20 cellular contexts compared by ENCODE assay signal in the genomic region with DNA sequence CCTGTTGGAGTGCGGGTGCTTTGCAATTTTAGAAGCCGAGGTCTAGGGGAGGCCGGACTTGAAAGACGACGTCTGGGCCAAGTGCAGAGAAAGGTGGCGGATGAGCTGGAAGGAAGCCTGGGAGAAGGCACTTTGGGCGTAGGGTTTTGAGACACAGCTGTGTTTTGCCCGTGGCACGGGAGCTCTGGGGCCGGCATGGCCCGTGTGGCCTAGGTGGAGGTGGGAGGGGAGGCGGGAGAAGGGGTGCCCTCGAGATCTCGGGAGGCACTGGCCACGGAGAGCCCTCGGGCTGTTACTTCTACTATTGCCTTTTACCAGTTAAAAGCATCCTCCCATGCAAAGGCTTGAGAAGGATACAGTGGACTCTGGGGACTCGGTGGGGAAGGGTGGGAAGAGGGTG.
DNase-seq lines count a peak whose midpoint lies in the region; ATAC-seq, FAIRE-seq and TF ChIP-seq lines count a peak whose summit lies in the region.
"Had no signal": no experiment of that assay in that cellular context is flagged by ENCODE, and none has a peak within 500 bp of the region (broad histone marks: within the 10 kb centered on the region; RNA-seq: fewer than 3 reads in every experiment).

No MANE protein-coding gene starts in this region.

- TF ChIP-seq EP300 in sigmoid colon (IDR thresholded peaks at IDR 0.05) = no peak
- TF ChIP-seq EP300 in HepG2 (IDR thresholded peaks at IDR 0.05; ENCODE audit: low read depth in 2 of 2, low read length in 2 of 2) = no peak
- TF ChIP-seq EP300 in HepG2 (CRISPR knock-in tag; IDR thresholded peaks at IDR 0.05; ENCODE audit: borderline replicate concordance) = no peak

- H3K4me1 ChIP-seq in GM23338 (ENCODE audit: insufficient read depth) (peaks cover 12% of the 10 kb centered on the region), SJCRH30 (peaks cover 8% of the 10 kb centered on the region), mesenchymal stem cell (ENCODE audit: control insufficient read depth, insufficient read depth, low read depth, low read length) (peaks cover 14% of the 10 kb centered on the region), sigmoid colon (peaks cover 0 to 10% (median 3%) of the 10 kb centered on the region in 4 donors), HepG2 (ENCODE audit: insufficient read depth, low read length) (no peaks in the 10 kb centered on the region)
- H3K4me1 ChIP-seq: right lobe of liver, upper lobe of right lung had no signal

- H4K91ac ChIP-seq in mesenchymal stem cell (ENCODE audit: low read length) = no peak overlapping the region

- H3K14ac ChIP-seq in mesenchymal stem cell (ENCODE audit: low read length in 2 of 2) = no peak overlapping the region

- H3K27me3 Mint-ChIP-seq in GM23338 (ENCODE audit: insufficient read depth, low read depth, poor library complexity) = peaks cover 14% of the 10 kb centered on the region

- no peak overlapping the region for H2BK15ac ChIP-seq in mesenchymal stem cell (ENCODE audit: low read depth, poor library complexity, severe bottlenecking)

- peak overlapping the region; percentile 14 for H2AK5ac ChIP-seq in mesenchymal stem cell (ENCODE audit: low read length, severe bottlenecking)

- H3K4me3 ChIP-seq in GM23338 (no peak overlapping the region), SJCRH30 (peak overlapping the region; percentile 57), mesenchymal stem cell (ENCODE audit: insufficient read depth in 1 of 2, low read depth in 1 of 2, low read length in 2 of 2) (no peak overlapping the region), sigmoid colon (no peak overlapping the region), HepG2 (replicated peaks in 1 of 3; ENCODE audit: insufficient read depth in 1 of 3, low read depth in 2 of 3, low read length in 3 of 3) (no peak overlapping the region)
- H3K4me3 ChIP-seq: right lobe of liver had no signal

- CTCF ChIA-PET in HepG2 (lab: Yijun Ruan, JAX; ENCODE audit: low intra/inter-chr PET ratio, low total read pairs) = no interaction called here

- no peaks in the 10 kb centered on the region for H3F3A ChIP-seq in GM23338 (replicated peaks; ENCODE audit: low read depth)

- H3K9me2 ChIP-seq in GM23338 (ENCODE audit: insufficient read depth) = no peaks in the 10 kb centered on the region

- DNase-seq in GM23338 (ENCODE audit: low spot score) (no peak), SJCRH30 (no peak), mesenchymal stem cell (no peak), sigmoid colon (peak; percentile 33), HepG2 (ENCODE audit: low spot score) (no peak), HTR-8/SVneo (ENCODE audit: insufficient read length, low spot score) (no peak)
- no peak for DNase-seq in stimulated activated CD4-positive, alpha-beta T cell treated with anti-CD3 and anti-CD28 coated beads, Interleukin-4, amount 100 ng/mL, for 1 hour
- DNase-seq: activated CD4-positive, alpha-beta T cell treated with anti-CD3 and anti-CD28 coated beads, Interleukin-2, amount 50 U/mL, for 4 hours; AML-193; cerebellar nuclear complex; effector memory CD4-positive, alpha-beta T cell; Kasumi-1; NCI-H1092; NCI-H510A treated with DMSO at 0.1 percent for 48 hours; right lobe of liver; upper lobe of right lung had no signal

- H4K20me1 ChIP-seq in GM23338 (replicated peaks; ENCODE audit: insufficient read depth) (no peaks in the 10 kb centered on the region), HepG2 (ENCODE audit: insufficient read depth, low read length) (no peaks in the 10 kb centered on the region)

- peaks cover 7% of the 10 kb centered on the region for H3K79me1 ChIP-seq in mesenchymal stem cell (replicated peaks; ENCODE audit: low read length, poor library complexity, severe bottlenecking)

- H3K27me3 ChIP-seq in GM23338 (ENCODE audit: insufficient read depth) (no peaks in the 10 kb centered on the region), SJCRH30 (no peaks in the 10 kb centered on the region), mesenchymal stem cell (ENCODE audit: control insufficient read depth in 1 of 2, insufficient read depth in 1 of 2, low read length in 2 of 2) (peaks cover 0 to 25% of the 10 kb centered on the region in 2 experiments), sigmoid colon (peaks cover 0 to 30% (median 8%) of the 10 kb centered on the region in 3 donors), HepG2 (ENCODE audit: control insufficient read depth in 1 of 2, insufficient read depth in 2 of 2, low read length in 2 of 2) (peaks cover 14 to 63% of the 10 kb centered on the region in 2 experiments)
- H3K27me3 ChIP-seq: right lobe of liver had no signal

- peak overlapping the region in 1 of 2 experiments; percentile 48 for H2BK12ac ChIP-seq in mesenchymal stem cell (ENCODE audit: low read length in 2 of 2)

- peaks cover 33% of the 10 kb centered on the region for H3K36me3 Mint-ChIP-seq in GM23338 (ENCODE audit: low read depth)
- H3K36me3 Mint-ChIP-seq: memory B cell had no signal

- H3K9me3 ChIP-seq in SJCRH30 (replicated peaks) = no peaks in the 10 kb centered on the region
- no peaks in the 10 kb centered on the region for H3K9me3 ChIP-seq in mesenchymal stem cell (ENCODE audit: control insufficient read depth, low read length)
- H3K9me3 ChIP-seq in sigmoid colon = no peaks in the 10 kb centered on the region
- no peaks in the 10 kb centered on the region for H3K9me3 ChIP-seq in HepG2 (ENCODE audit: low read length)
- H3K9me3 ChIP-seq: neutrophil, right lobe of liver, upper lobe of right lung had no signal

- no peak for TF ChIP-seq RAD21 in HepG2 (CRISPR knock-in tag; IDR thresholded peaks at IDR 0.05)

- no peak overlapping the region for H3K18ac ChIP-seq in mesenchymal stem cell (ENCODE audit: low read depth in 1 of 2, low read length in 2 of 2)

- H3K27ac Mint-ChIP-seq in GM23338 = no peak overlapping the region
- H3K27ac Mint-ChIP-seq: memory B cell; stimulated activated naive CD8-positive, alpha-beta T cell treated with anti-CD3 and anti-CD28 coated beads, Interleukin-15, Interleukin-2, amounts not matched to agents 100 ng/mL and 50 ng/mL, for 24 hours had no signal

- no peaks in the 10 kb centered on the region for H3K79me2 ChIP-seq in GM23338 (replicated peaks; ENCODE audit: insufficient read depth)
- no peaks in the 10 kb centered on the region for H3K79me2 ChIP-seq in HepG2 (ENCODE audit: insufficient read depth, low read length)

- POLR2A ChIA-PET in HepG2 (lab: Yijun Ruan, JAX) = no interaction called here

- no peak overlapping the region for H3K4me2 ChIP-seq in GM23338
- H3K4me2 ChIP-seq in mesenchymal stem cell (ENCODE audit: low read length, poor library complexity, severe bottlenecking) = no peak overlapping the region
- H3K4me2 ChIP-seq in HepG2 (ENCODE audit: low read depth, low read length) = no peak overlapping the region

- intact Hi-C loops in sigmoid colon (cut with DNase I) = no loop called here
- intact Hi-C loops in HepG2 (cut with micrococcal nuclease; ENCODE audit: unreplicated experiment) = no loop called here

- H3K9ac ChIP-seq in mesenchymal stem cell (ENCODE audit: low read length) (no peak overlapping the region), HepG2 (ENCODE audit: insufficient read depth, low read depth, low read length) (no peak overlapping the region)

- peak overlapping the region in 1 of 2 experiments; percentile 29 for H3K4ac ChIP-seq in mesenchymal stem cell (ENCODE audit: low read depth in 1 of 2, low read length in 2 of 2)

- no peak overlapping the region for H2BK5ac ChIP-seq in mesenchymal stem cell (ENCODE audit: low read depth, low read length, poor library complexity, severe bottlenecking)

- H3K36me3 ChIP-seq in GM23338 (ENCODE audit: insufficient read depth) (no peaks in the 10 kb centered on the region), SJCRH30 (no peaks in the 10 kb centered on the region), mesenchymal stem cell (ENCODE audit: control insufficient read depth in 1 of 2, insufficient read depth in 2 of 2, low read depth in 1 of 2, low read length in 2 of 2) (peaks cover 0 to 8% of the 10 kb centered on the region in 2 experiments), sigmoid colon (no peaks in the 10 kb centered on the region), HepG2 (replicated peaks in 1 of 2; ENCODE audit: control insufficient read depth in 1 of 2, insufficient read depth in 2 of 2, low read length in 2 of 2) (no peaks in the 10 kb centered on the region)
- H3K36me3 ChIP-seq: neutrophil, right lobe of liver, upper lobe of right lung had no signal

- WGBS in mesenchymal stem cell = 84% methylated on average over 9 of the region's 17 CpGs
- WGBS in sigmoid colon, 2 donors = 76 to 85% methylated on average over 17 of the region's 17 CpGs
- WGBS in HepG2 (ENCODE audit: low lambda C conversion rate) = 43% methylated on average over 17 of the region's 17 CpGs

- BruUV-seq in HepG2 (replicated peaks; lab: Mats Ljungman, UMichigan) = no TSS peak

- TF ChIP-seq POLR2A in sigmoid colon (IDR thresholded peaks at IDR 0.05) (no peak), HepG2 (IDR thresholded peaks at IDR 0.05; ENCODE audit: insufficient read depth in 1 of 2, low read depth in 2 of 2, low read length in 2 of 2) (no peak)

- in situ Hi-C loops in HepG2 (cut with HindIII; ENCODE audit: extremely low pct_ligation_motif_present, low pct_unique_long_range_greater_than_20kb) = no loop called here

- H4K8ac ChIP-seq in mesenchymal stem cell (ENCODE audit: low read length) = no peak overlapping the region

- H3K4me1 Mint-ChIP-seq in GM23338 = peaks cover 38% of the 10 kb centered on the region

- no peak overlapping the region; the same call in 1 of the 2 replicates for H2AFZ ChIP-seq in GM23338
- H2AFZ ChIP-seq in mesenchymal stem cell (ENCODE audit: low read depth, low read length) = no peak overlapping the region
- no peak overlapping the region for H2AFZ ChIP-seq in HepG2 (ENCODE audit: low read length)

- H3K27ac ChIP-seq in GM23338 (ENCODE audit: low read depth) (0 out of 2 replicates have a peak overlapping the region, but pooled peaks have one; percentile 70), SJCRH30 (peak overlapping the region; percentile 91), mesenchymal stem cell (ENCODE audit: low read length, poor library complexity, severe bottlenecking) (no peak overlapping the region), sigmoid colon (no peak overlapping the region), HepG2 (ENCODE audit: extremely low read length, insufficient read depth, low read length) (no peak overlapping the region)
- H3K27ac ChIP-seq: neutrophil, upper lobe of right lung had no signal

- peaks cover 20% of the 10 kb centered on the region for H3K9me3 Mint-ChIP-seq in GM23338
- H3K9me3 Mint-ChIP-seq: memory B cell; stimulated activated naive CD8-positive, alpha-beta T cell treated with anti-CD3 and anti-CD28 coated beads, Interleukin-15, Interleukin-2, amounts not matched to agents 100 ng/mL and 50 ng/mL, for 24 hours had no signal

- H2BK120ac ChIP-seq in mesenchymal stem cell (ENCODE audit: low read depth, low read length) = no peak overlapping the region

- H3K4me3 Mint-ChIP-seq in GM23338 = no peak overlapping the region
- H3K4me3 Mint-ChIP-seq: memory B cell; stimulated activated naive CD8-positive, alpha-beta T cell treated with anti-CD3 and anti-CD28 coated beads, Interleukin-15, Interleukin-2, amounts not matched to agents 100 ng/mL and 50 ng/mL, for 24 hours had no signal

- no peak for ATAC-seq in GM23338
- ATAC-seq in HepG2 = no peak

- no peak for FAIRE-seq in HepG2 (lab: Jason Lieb, UNC)
- FAIRE-seq in HTR-8/SVneo (lab: Jason Lieb, UNC) = no peak
- FAIRE-seq: GM18507 had no signal

- no peak overlapping the region for H3K23ac ChIP-seq in mesenchymal stem cell (ENCODE audit: low read length in 2 of 2)

- TF ChIP-seq CTCF in GM23338 (conservative IDR thresholded peaks at IDR 0.05; ENCODE audit: low read depth in 2 of 2) (no peak), sigmoid colon (IDR thresholded peaks at IDR 0.05) (no peak), HepG2 (CRISPR knock-in tag; IDR thresholded peaks at IDR 0.05) (no peak)

Comparison
In these comparisons a context has a peak if more than half of its experiments do, and no peak if none do; other contexts are left out.
1. H3K27ac ChIP-seq: peak in GM23338 (single experiment) and SJCRH30 (single experiment); none in mesenchymal stem cell (single experiment), sigmoid colon (0 of 4) and HepG2 (single experiment).